2 cellular contexts compared by ENCODE assay signal in genomic region chr3:172958565-172958964, GRCh38.
TF ChIP-seq lines count a peak whose summit lies in the region.

No MANE protein-coding gene starts in this region.

TF ChIP-seq in HepG2, 621 proteins besides CTCF, POLR2A, EP300 and RAD21:
- TF ChIP-seq MNT (IDR thresholded peaks at IDR 0.05) (peak; percentile 62), ZBED4 (CRISPR knock-in tag; IDR thresholded peaks at IDR 0.05; ENCODE audit: borderline replicate concordance) (no peak)

TF ChIP-seq in HEK293, 187 proteins besides CTCF, POLR2A, EP300 and RAD21:
- TF ChIP-seq ZNF548 (tag by site-specific recombination; IDR thresholded peaks at IDR 0.05) (peak; percentile 51; the same call in 1 of the 2 replicates), KLF7 (tag by site-specific recombination; IDR thresholded peaks at IDR 0.05; ENCODE audit: borderline replicate concordance) (no peak)
TF ChIP-seq in HEK293: peak in this region for 1.
